8 cellular contexts compared by ENCODE assay signal in the genomic region with DNA sequence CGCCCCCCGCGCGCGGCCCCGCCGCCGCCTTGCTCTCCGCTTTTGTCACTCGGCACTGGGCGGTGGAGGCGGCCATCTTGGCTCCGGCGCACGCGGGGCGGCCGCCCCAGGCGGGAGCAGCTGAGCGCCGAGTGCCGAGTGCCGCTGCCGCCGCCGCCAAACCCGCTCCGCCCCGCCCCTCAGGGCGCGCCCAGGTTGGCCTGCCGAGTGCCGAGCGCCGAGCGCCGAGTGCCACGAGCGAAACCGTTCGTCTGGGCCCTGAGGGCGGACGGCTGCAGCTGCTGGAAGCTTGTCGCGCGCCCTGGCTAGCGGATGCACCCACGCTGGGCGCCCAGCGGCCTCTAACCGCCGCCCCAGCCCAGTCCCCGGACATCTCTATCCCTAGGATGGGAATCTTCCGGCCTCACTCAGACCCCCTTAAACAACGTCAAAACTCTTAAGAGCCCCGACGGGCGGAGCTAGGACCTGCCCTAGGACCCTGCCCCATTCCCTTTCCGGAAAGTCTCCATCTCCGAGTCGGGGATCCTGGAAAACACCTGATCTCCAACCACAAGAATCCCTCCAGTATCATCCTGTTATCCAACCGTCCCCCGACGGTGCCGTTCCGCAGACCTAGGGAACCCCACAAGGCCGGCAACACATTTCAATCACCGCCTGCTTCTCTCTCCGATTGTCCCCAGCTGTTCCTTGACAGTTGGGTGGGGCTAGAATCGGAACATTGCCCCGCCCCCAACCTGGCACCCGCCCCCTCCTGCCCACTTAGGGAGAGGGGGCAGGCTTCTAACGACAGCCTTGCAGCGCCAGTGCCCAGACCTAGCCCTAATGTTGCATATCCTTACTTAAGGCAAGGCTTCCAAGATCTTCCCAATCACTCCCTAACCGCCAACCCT. TPM values are rescaled to one million over a fixed set of nuclear protein-coding genes. Genes with fewer than 3 reads are reported as not detected.
DNase-seq lines count a peak whose midpoint lies in the region; ATAC-seq and TF ChIP-seq lines count a peak whose summit lies in the region.

No MANE protein-coding gene starts in this region.

- no peaks in the 10 kb centered on the region for H3F3A ChIP-seq in PC-3 (ENCODE audit: low read length, unreplicated experiment)

- peak overlapping the region; percentile 69 for H3K9ac ChIP-seq in PC-3 (ENCODE audit: low read length)

- H3K27me3 Mint-ChIP-seq in CD4-positive, alpha-beta T cell = no peaks in the 10 kb centered on the region
- H3K27me3 Mint-ChIP-seq in activated T-cell treated with anti-CD3 and anti-CD28 coated beads, Interleukin-2, amount 50 U/mL, for 4 hours (ENCODE audit: low read depth) = no peaks in the 10 kb centered on the region

- H3K27me3 ChIP-seq in CD4-positive, alpha-beta T cell (ENCODE audit: control insufficient read depth, insufficient read depth, low read length) = no peaks in the 10 kb centered on the region
- H3K27me3 ChIP-seq in PC-3 (ENCODE audit: low read length) (no peaks in the 10 kb centered on the region), muscle layer of duodenum (ENCODE audit: low read depth, low read length) (no peaks in the 10 kb centered on the region)

- peak overlapping the region; percentile 65 for H3K27ac ChIP-seq in CD4-positive, alpha-beta T cell (ENCODE audit: low read depth, low read length)
- H3K27ac ChIP-seq in PC-3 (ENCODE audit: low read length) (no peak overlapping the region), muscle layer of duodenum (ENCODE audit: low read length) (peak overlapping the region; percentile 72)

- H3K27ac Mint-ChIP-seq in CD4-positive, alpha-beta T cell = peak overlapping the region; percentile 82

- H3K4me1 ChIP-seq in PC-3 (ENCODE audit: insufficient read depth, low read length) (peaks cover 21% of the 10 kb centered on the region), muscle layer of duodenum (ENCODE audit: control insufficient read depth in 1 of 2, insufficient read depth in 2 of 2, low read length in 2 of 2) (peaks cover 10 to 50% of the 10 kb centered on the region in 2 donors)

- intact Hi-C loops in CD4-positive, alpha-beta T cell (cut with DNase I, micrococcal nuclease) = loop anchor here (1.0 to 5.0 kb wide), 6 partner anchors 14 to 101 kb away; a partner anchor contains a TSS
- intact Hi-C loops in PC-3 (cut with micrococcal nuclease) = loop anchor here (2.0 kb wide), 1 partner anchor 16 kb away; a partner anchor contains a TSS

- POLR2A ChIA-PET in CD4-positive, alpha-beta T cell (lab: Charles Lee) = interaction anchor here (0.6 to 4.3 kb wide), 16 partner anchors 13 to 404 kb away, joined by 3 to 62 read pairs (median 6); a partner anchor contains a TSS
- POLR2A ChIA-PET in PC-3 (lab: Charles Lee; ENCODE audit: unreplicated experiment) = interaction anchor here (0.5 to 0.8 kb wide), 5 partner anchors 11 to 1770 kb away, joined by 3 to 6 read pairs (median 5); a partner anchor contains a TSS

- H3K9me3 Mint-ChIP-seq in CD4-positive, alpha-beta T cell = no peaks in the 10 kb centered on the region
- H3K9me3 Mint-ChIP-seq in activated T-cell treated with anti-CD3 and anti-CD28 coated beads, Interleukin-2, amount 50 U/mL, for 4 hours = no peaks in the 10 kb centered on the region

- peak overlapping the region; percentile 99 for H3K4me2 ChIP-seq in PC-3 (ENCODE audit: low read length)

- H4K20me1 ChIP-seq in PC-3 (ENCODE audit: low read length) = peaks cover 15% of the 10 kb centered on the region; the same call in 1 of the 2 replicates

- TSS peak; percentile 67 for BruUV-seq in PC-3 (replicated peaks; lab: Mats Ljungman, UMichigan)

- no peak for TF ChIP-seq CTCF in CD4-positive, alpha-beta T cell (IDR thresholded peaks at IDR 0.05)
- no peak for TF ChIP-seq CTCF in PC-3 (conservative IDR thresholded peaks at IDR 0.05; ENCODE audit: low read depth, low read length)

- peak; percentile 94 for ATAC-seq in CD4-positive, alpha-beta T cell (ENCODE audit: poor library complexity)
- ATAC-seq in GM19452 (IDR thresholded peaks at IDR 0.05; ENCODE audit: unreplicated experiment) (peak; percentile 72), PC-3 (peak; percentile 81), esophagus mucosa (peak; percentile 94)
- ATAC-seq in activated T-cell treated with anti-CD3 and anti-CD28 coated beads, Interleukin-2, amount 50 U/mL, for 4 hours = peak; percentile 90 to 92

- peak overlapping the region; percentile 90 for H3K4me3 Mint-ChIP-seq in CD4-positive, alpha-beta T cell
- H3K4me3 Mint-ChIP-seq in activated T-cell treated with anti-CD3 and anti-CD28 coated beads, Interleukin-2, amount 50 U/mL, for 4 hours = peak overlapping the region; percentile 91

- H3K36me3 Mint-ChIP-seq in CD4-positive, alpha-beta T cell (ENCODE audit: low read depth) = peaks cover 20% of the 10 kb centered on the region
- peaks cover 4% of the 10 kb centered on the region for H3K36me3 Mint-ChIP-seq in activated T-cell treated with anti-CD3 and anti-CD28 coated beads, Interleukin-2, amount 50 U/mL, for 4 hours (ENCODE audit: insufficient read depth)

- H3K4me3 ChIP-seq in PC-3 (ENCODE audit: low read length) (peak overlapping the region; percentile 71), muscle layer of duodenum (ENCODE audit: low read depth in 1 of 2, low read length in 2 of 2) (peak overlapping the region; percentile 81 to 89)

- peaks cover 13% of the 10 kb centered on the region; the same call in 1 of the 2 replicates for H3K36me3 ChIP-seq in PC-3 (ENCODE audit: low read depth, low read length)
- H3K36me3 ChIP-seq in muscle layer of duodenum (ENCODE audit: control insufficient read depth in 1 of 2, insufficient read depth in 2 of 2, low read length in 2 of 2) = peaks cover 4 to 14% of the 10 kb centered on the region in 2 donors

- no peaks in the 10 kb centered on the region for H3K9me2 ChIP-seq in PC-3 (replicated peaks; ENCODE audit: low read length)

- CTCF ChIA-PET in CD4-positive, alpha-beta T cell (lab: Charles Lee) = interaction anchor here (0.9 to 2.4 kb wide), 4 partner anchors 12 to 340 kb away, joined by 3 to 20 read pairs (median 9); a partner anchor contains a TSS
- CTCF ChIA-PET in PC-3 (lab: Charles Lee) = no interaction called here

- peak; percentile 85 to 94 (median 90) for DNase-seq in CD4-positive, alpha-beta T cell
- DNase-seq in HuH-7.5 (ENCODE audit: low spot score) = peak; percentile 99
- DNase-seq in PC-3 = peak; percentile 90
- DNase-seq in activated T-cell treated with anti-CD3 and anti-CD28 coated beads, Interleukin-2, amount 50 U/mL, for 4 hours = peak; percentile 91
- DNase-seq in stimulated activated CD8-positive, alpha-beta memory T cell treated with anti-CD3 and anti-CD28 coated beads, Interleukin-4, amount 100 ng/mL, for 48 hours = peak; percentile 94

- no peaks in the 10 kb centered on the region for H3K9me3 ChIP-seq in CD4-positive, alpha-beta T cell (ENCODE audit: control insufficient read depth, low read length)
- H3K9me3 ChIP-seq in PC-3 (ENCODE audit: low read length) (no peaks in the 10 kb centered on the region), muscle layer of duodenum (ENCODE audit: control insufficient read depth in 1 of 2, low read length in 2 of 2) (no peaks in the 10 kb centered on the region)

- peak overlapping the region; percentile 99 for H2AFZ ChIP-seq in PC-3 (ENCODE audit: low read length)

- peaks cover 28% of the 10 kb centered on the region for H3K4me1 Mint-ChIP-seq in CD4-positive, alpha-beta T cell (ENCODE audit: low read depth)
- peaks cover 30% of the 10 kb centered on the region for H3K4me1 Mint-ChIP-seq in activated T-cell treated with anti-CD3 and anti-CD28 coated beads, Interleukin-2, amount 50 U/mL, for 4 hours (ENCODE audit: low read depth)

- peaks cover 41% of the 10 kb centered on the region for H3K79me2 ChIP-seq in PC-3 (ENCODE audit: low read length)

RNA-seq across cellular contexts. Expression of a gene that starts 14.1 kb away (rescaled TPM):
- total RNA-seq in CD4-positive, alpha-beta T cell = 100 to 1,000 TPM; 157 to 162 TPM
- 97.9 and 137 TPM in 2 replicates for total RNA-seq in PC-3 (2014; rRNA removed)
- total RNA-seq in activated T-cell treated with anti-CD3 and anti-CD28 coated beads, Interleukin-2, amount 50 U/mL, for 4 hours = 10 to 100 TPM; 65.3 to 67.6 (median 65.5) TPM
- total RNA-seq in esophagus mucosa = 31.6 TPM

RNA-seq across cellular contexts. Expression of a gene that starts 16.9 kb away (rescaled TPM):
- 10 to 100 TPM; 12.9 to 14.3 TPM for total RNA-seq in CD4-positive, alpha-beta T cell
- total RNA-seq in PC-3 (2014; rRNA removed) (30.9 and 35.1 TPM in 2 replicates), esophagus mucosa (19.4 TPM)
- total RNA-seq in activated T-cell treated with anti-CD3 and anti-CD28 coated beads, Interleukin-2, amount 50 U/mL, for 4 hours = 10 to 100 TPM; 50.5 to 54.4 (median 53.8) TPM

RNA-seq across cellular contexts. Expression of a gene that starts 31.5 kb away (rescaled TPM):
- total RNA-seq in CD4-positive, alpha-beta T cell = 10 to 100 TPM; 91.8 to 92.8 TPM
- total RNA-seq in PC-3 (2014; rRNA removed) (not detected in 2 replicates), esophagus mucosa (1.8 TPM)
- 100 to 1,000 TPM in 2 of 3 donors, 10 to 100 TPM in 1; 91.0 to 112 (median 106) TPM for total RNA-seq in activated T-cell treated with anti-CD3 and anti-CD28 coated beads, Interleukin-2, amount 50 U/mL, for 4 hours

RNA-seq across cellular contexts. Expression of a gene that starts 46.4 kb away (rescaled TPM):
- total RNA-seq in CD4-positive, alpha-beta T cell = not detected
- total RNA-seq in PC-3 (2014; rRNA removed) (not detected in 2 replicates), esophagus mucosa (not detected)
- total RNA-seq in activated T-cell treated with anti-CD3 and anti-CD28 coated beads, Interleukin-2, amount 50 U/mL, for 4 hours = under 1 TPM in 1 of 3 donors, not detected in 2; 0.08 TPM

RNA-seq across cellular contexts. Expression of a gene that starts 53.3 kb away (rescaled TPM):
- total RNA-seq in CD4-positive, alpha-beta T cell = 10 to 100 TPM; 87.5 to 90.1 TPM
- total RNA-seq in PC-3 (2014; rRNA removed) (36.3 and 48.0 TPM in 2 replicates), esophagus mucosa (22.0 TPM)
- 10 to 100 TPM; 83.0 to 88.8 (median 88.0) TPM for total RNA-seq in activated T-cell treated with anti-CD3 and anti-CD28 coated beads, Interleukin-2, amount 50 U/mL, for 4 hours

Comparison
In these comparisons a context has a peak if more than half of its experiments do, and no peak if none do; other contexts are left out.
1. RNA of a gene that starts 31.5 kb away (total RNA-seq): 91.0 to 112 TPM in activated T-cell treated with anti-CD3 and anti-CD28 coated beads, Interleukin-2, amount 50 U/mL, for 4 hours and 91.8 to 92.8 TPM in CD4-positive, alpha-beta T cell; 1.8 TPM in esophagus mucosa (single experiment) and not detected in PC-3; every median in the first group is over 10 times any median in the second.
2. Peak in every context shown above with its lines, with median percentiles within 50 percentile points of each other: ATAC-seq and DNase-seq.